Comparison of ENCODE assay signal across 17 cellular contexts in genomic region chr19:14477417-14478112, GRCh38. TPM values are rescaled to one million over a fixed set of nuclear protein-coding genes. Genes with fewer than 3 reads are reported as not detected.
DNase-seq lines count a peak whose midpoint lies in the region; ATAC-seq, FAIRE-seq and TF ChIP-seq lines count a peak whose summit lies in the region.
"Had no signal": no experiment of that assay in that cellular context is flagged by ENCODE, and none has a peak within 500 bp of the region (broad histone marks: within the 10 kb centered on the region; RNA-seq: fewer than 3 reads in every experiment).

No MANE protein-coding gene starts in this region.

- H3K27ac ChIP-seq in A549, result peak overlapping the region; percentile 40 to 84; a peak in 4 of 6 replicates
- peak overlapping the region; percentile 78 for H3K27ac ChIP-seq in RWPE1
- H3K27ac ChIP-seq in neural progenitor cell, result no peak overlapping the region
- H3K27ac ChIP-seq in OCI-LY7 (ENCODE audit: low read depth, low read length, poor library complexity, severe bottlenecking), result no peak overlapping the region
- H3K27ac ChIP-seq: thoracic aorta had no signal

- H3K79me2 ChIP-seq in neural progenitor cell (ENCODE audit: low read depth) (no peaks in the 10 kb centered on the region), OCI-LY7 (ENCODE audit: insufficient read depth, low read depth, low read length) (no peaks in the 10 kb centered on the region)

- 65% methylated on average over 8 of the region's 10 CpGs for WGBS in A549 (ENCODE audit: missing lambda C conversion rate)

- peak overlapping the region; percentile 61; the same call in 2 of the 3 replicates for H3K4me2 ChIP-seq in A549
- no peak overlapping the region for H3K4me2 ChIP-seq in neural progenitor cell
- H3K4me2 ChIP-seq in OCI-LY7 (ENCODE audit: low read length), result no peak overlapping the region

- no peak overlapping the region for H3K9ac ChIP-seq in neural progenitor cell

- no peak for DNase-seq in A549 (ENCODE audit: low read depth in 1 of 2, low spot score in 1 of 2)
- DNase-seq in RWPE1 (ENCODE audit: low spot score), result no peak
- DNase-seq in fibroblast of the conjunctiva (ENCODE audit: low read depth), result peak; percentile 50
- DNase-seq in neural progenitor cell (ENCODE audit: low spot score), result no peak
- DNase-seq in OCI-LY7 (ENCODE audit: low spot score), result no peak
- DNase-seq in GM12891 (ENCODE audit: insufficient read length, low spot score), result no peak
- DNase-seq in anterior cingulate cortex (lab: John Stamatoyannopoulos, UW), result no peak
- DNase-seq in activated CD4-positive, alpha-beta T cell treated with anti-CD3 and anti-CD28 coated beads for 1 hour, result no peak
- DNase-seq: activated CD4-positive, alpha-beta T cell treated with anti-CD3 and anti-CD28 coated beads, Interleukin-2, amount 10 ng/mL, durations not matched to agents 7 days and 5 days; H9; NCI-H2171 had no signal

- no peaks in the 10 kb centered on the region for H3K9me3 Mint-ChIP-seq in neural progenitor cell
- H3K9me3 Mint-ChIP-seq: activated CD4-positive, alpha-beta T cell treated with anti-CD3 and anti-CD28 coated beads, Interleukin-2, amount 10 ng/mL, durations not matched to agents 7 days and 5 days; activated naive CD4-positive, alpha-beta T cell treated with anti-CD3 and anti-CD28 coated beads, Interleukin-2, amount 50 U/mL, for 24 hours; H9; naive thymus-derived CD8-positive, alpha-beta T cell had no signal

- BruUV-seq in OCI-LY7 (replicated peaks; lab: Mats Ljungman, UMichigan), result no TSS peak

- H3K4me3 Mint-ChIP-seq in neural progenitor cell, result peak overlapping the region; percentile 48
- H3K4me3 Mint-ChIP-seq: activated CD4-positive, alpha-beta T cell treated with anti-CD3 and anti-CD28 coated beads, Interleukin-2, amount 10 ng/mL, durations not matched to agents 7 days and 5 days; activated naive CD4-positive, alpha-beta T cell treated with anti-CD3 and anti-CD28 coated beads, Interleukin-2, amount 50 U/mL, for 24 hours; H9 had no signal

- TF ChIP-seq RAD21 in A549 (conservative IDR thresholded peaks at IDR 0.05 in 1 of 2, IDR thresholded peaks at IDR 0.05 in 1 of 2), result no peak

- no peak for TF ChIP-seq CTCF in A549 (IDR thresholded peaks at IDR 0.05)
- no peak for TF ChIP-seq CTCF in RWPE1 (conservative IDR thresholded peaks at IDR 0.05; ENCODE audit: low read depth)
- TF ChIP-seq CTCF in neural progenitor cell (IDR thresholded peaks at IDR 0.05), result no peak
- no peak for TF ChIP-seq CTCF in OCI-LY7 (conservative IDR thresholded peaks at IDR 0.05; ENCODE audit: low read length)

- no peak for TF ChIP-seq POLR2A in A549 (IDR thresholded peaks at IDR 0.05; ENCODE audit: low read length)
- TF ChIP-seq POLR2A in GM12891 (IDR thresholded peaks at IDR 0.05; ENCODE audit: low read depth, low read length), result no peak

- intact Hi-C loops in OCI-LY7 (cut with micrococcal nuclease; ENCODE audit: unreplicated experiment), result no loop called here

- H3K36me3 Mint-ChIP-seq in neural progenitor cell, result peaks cover 6% of the 10 kb centered on the region
- H3K36me3 Mint-ChIP-seq: activated naive CD4-positive, alpha-beta T cell treated with anti-CD3 and anti-CD28 coated beads, Interleukin-2, amount 50 U/mL, for 24 hours had no signal

- H2AFZ ChIP-seq in neural progenitor cell (replicated peaks), result no peak overlapping the region
- no peak overlapping the region for H2AFZ ChIP-seq in OCI-LY7 (ENCODE audit: low read length)

- TF ChIP-seq EP300 in A549 (IDR thresholded peaks at IDR 0.05), result no peak

- no peak overlapping the region for H3K27ac Mint-ChIP-seq in neural progenitor cell
- H3K27ac Mint-ChIP-seq: activated CD4-positive, alpha-beta T cell treated with anti-CD3 and anti-CD28 coated beads, Interleukin-2, amount 10 ng/mL, durations not matched to agents 7 days and 5 days; activated naive CD4-positive, alpha-beta T cell treated with anti-CD3 and anti-CD28 coated beads, Interleukin-2, amount 50 U/mL, for 24 hours had no signal

- no peak for ATAC-seq in A549
- ATAC-seq: naive thymus-derived CD8-positive, alpha-beta T cell had no signal

- H3K9me3 ChIP-seq in A549 (no peaks in the 10 kb centered on the region), neural progenitor cell (ENCODE audit: low read depth) (no peaks in the 10 kb centered on the region), OCI-LY7 (ENCODE audit: low read length) (no peaks in the 10 kb centered on the region)
- H3K9me3 ChIP-seq: breast epithelium, right atrium auricular region, thoracic aorta had no signal

- H3K4me3 ChIP-seq in A549 (no peak overlapping the region), neural progenitor cell (no peak overlapping the region), OCI-LY7 (ENCODE audit: low read depth, low read length, poor library complexity, severe bottlenecking) (no peak overlapping the region)
- H3K4me3 ChIP-seq: lung, right atrium auricular region, thoracic aorta had no signal

- peaks cover 13% of the 10 kb centered on the region for H3K27me3 Mint-ChIP-seq in neural progenitor cell (ENCODE audit: insufficient read depth, low read depth)

- CTCF ChIA-PET in A549 (lab: Yijun Ruan, JAX) (interaction anchor here (1.0 to 4.6 kb wide), 6 partner anchors 9 to 63 kb away, joined by 4 to 22 read pairs (median 4); no protein-coding TSS in a partner anchor), RWPE1 (lab: Yijun Ruan, JAX) (interaction anchor here (0.5 to 1.0 kb wide), 6 partner anchors 12 to 1393 kb away, joined by 3 read pairs; partner anchors contain the start of gene NDUFB7), OCI-LY7 (lab: Charles Lee; ENCODE audit: unreplicated experiment) (no interaction called here)

- POLR2A ChIA-PET in A549 (lab: Yijun Ruan, JAX) (no interaction called here), RWPE1 (lab: Yijun Ruan, JAX; ENCODE audit: low non-redundant PET) (no interaction called here), OCI-LY7 (lab: Charles Lee) (no interaction called here)

- peaks cover 19% of the 10 kb centered on the region for H3K4me1 Mint-ChIP-seq in neural progenitor cell

- H3K36me3 ChIP-seq in neural progenitor cell (no peaks in the 10 kb centered on the region), OCI-LY7 (ENCODE audit: insufficient read depth, low read length) (no peaks in the 10 kb centered on the region)

- H3K27me3 ChIP-seq in neural progenitor cell, result peaks cover 2% of the 10 kb centered on the region

- H3F3A ChIP-seq in neural progenitor cell (ENCODE audit: low read depth), result peaks cover 10% of the 10 kb centered on the region

- peaks cover 32% of the 10 kb centered on the region for H3K4me1 ChIP-seq in A549
- peaks cover 21% of the 10 kb centered on the region for H3K4me1 ChIP-seq in neural progenitor cell
- H3K4me1 ChIP-seq in OCI-LY7 (ENCODE audit: insufficient read depth, low read length, poor library complexity, severe bottlenecking), result no peaks in the 10 kb centered on the region

- no peak for FAIRE-seq in A549 (lab: Jason Lieb, UNC)
- FAIRE-seq in GM12891 (lab: Jason Lieb, UNC), result no peak

- H3K9me2 ChIP-seq in OCI-LY7 (ENCODE audit: insufficient read depth, low read length), result no peaks in the 10 kb centered on the region

- H4K20me1 ChIP-seq in neural progenitor cell (ENCODE audit: low read depth) (peaks cover 24% of the 10 kb centered on the region), OCI-LY7 (ENCODE audit: insufficient read depth, low read length) (no peaks in the 10 kb centered on the region)

RNA-seq across cellular contexts. Expression of gene PTGER1, which starts 2.4 kb away (rescaled TPM):
- 0.06 TPM in 1 of 2 replicates, not detected in the other for polyA plus RNA-seq in A549 (2011; rRNA removed)
- polyA plus RNA-seq in A549 (2012; cell fraction: cytosol; rRNA removed), result 0.12 and 0.27 TPM in 2 replicates
- 0.21 and 0.70 TPM in 2 replicates for polyA plus RNA-seq in A549 (2012; cell fraction: nucleus; rRNA removed)
- polyA plus RNA-seq in A549 (2017; fragmentation: RNase III; extraction: RNeasy Plus Mini Kit Qiagen cat#74134 plus additional on column Dnase treatment), result 0.12 to 0.18 TPM (median 0.17 TPM) in 3 replicates
- polyA minus RNA-seq in A549 (2011; rRNA and poly(A)+ RNA removed), result not detected in 2 replicates
- total RNA-seq in neural progenitor cell (ENCODE audit: low replicate concordance), result not detected in 2 replicates
- total RNA-seq in OCI-LY7 (2014; rRNA removed; shearing (Covaris generic)), result not detected in 2 replicates
- 0.23 TPM in 1 of 2 replicates, not detected in the other for total RNA-seq in OCI-LY7 (2022)
- not detected for polyA plus RNA-seq in GM12891 (2012; ENCODE audit: low read depth, missing spikeins)
- total RNA-seq: naive thymus-derived CD8-positive, alpha-beta T cell; right atrium auricular region had no signal
- polyA plus RNA-seq: naive thymus-derived CD8-positive, alpha-beta T cell had no signal

RNA-seq across cellular contexts. Expression of gene GIPC1, which starts 18.4 kb away (rescaled TPM):
- polyA plus RNA-seq in A549 (2011; rRNA removed) (41.4 and 52.9 TPM in 2 replicates), A549 (2017; fragmentation: RNase III; extraction: RNeasy Plus Mini Kit Qiagen cat#74134 plus additional on column Dnase treatment) (81.4 to 88.6 TPM (median 86.4 TPM) in 3 replicates)
- polyA plus RNA-seq in A549 (2012; cell fraction: cytosol; rRNA removed), result 99.5 and 148 TPM in 2 replicates
- 116 and 149 TPM in 2 replicates for polyA plus RNA-seq in A549 (2012; cell fraction: nucleus; rRNA removed)
- polyA minus RNA-seq in A549 (2011; rRNA and poly(A)+ RNA removed), result 27.3 and 33.1 TPM in 2 replicates
- total RNA-seq in neural progenitor cell (ENCODE audit: low replicate concordance) (23.6 and 83.6 TPM in 2 replicates), OCI-LY7 (2022) (37.6 and 38.3 TPM in 2 replicates)
- 18.5 and 26.9 TPM in 2 replicates for total RNA-seq in OCI-LY7 (2014; rRNA removed; shearing (Covaris generic))
- polyA plus RNA-seq in GM12891 (2012; ENCODE audit: low read depth, missing spikeins), result 10.4 TPM

RNA-seq across cellular contexts. Expression of gene DNAJB1, which starts 40.6 kb away (rescaled TPM):
- polyA plus RNA-seq in A549 (2011; rRNA removed) (124 and 126 TPM in 2 replicates), A549 (2017; fragmentation: RNase III; extraction: RNeasy Plus Mini Kit Qiagen cat#74134 plus additional on column Dnase treatment) (110 to 128 TPM (median 116 TPM) in 3 replicates)
- polyA plus RNA-seq in A549 (2012; cell fraction: cytosol; rRNA removed), result 119 and 126 TPM in 2 replicates
- polyA plus RNA-seq in A549 (2012; cell fraction: nucleus; rRNA removed), result 90.3 and 104 TPM in 2 replicates
- polyA minus RNA-seq in A549 (2011; rRNA and poly(A)+ RNA removed), result 85.5 and 90.5 TPM in 2 replicates
- total RNA-seq in neural progenitor cell (ENCODE audit: low replicate concordance) (61.4 and 61.9 TPM in 2 replicates), OCI-LY7 (2022) (51.7 and 63.7 TPM in 2 replicates)
- total RNA-seq in OCI-LY7 (2014; rRNA removed; shearing (Covaris generic)), result 62.9 and 76.7 TPM in 2 replicates
- polyA plus RNA-seq in GM12891 (2012; ENCODE audit: low read depth, missing spikeins), result 26.5 TPM

RNA-seq across cellular contexts. Expression of gene PKN1, which starts 44.5 kb away (rescaled TPM):
- polyA plus RNA-seq in A549 (2011; rRNA removed), result 26.5 and 33.4 TPM in 2 replicates
- 52.0 and 53.8 TPM in 2 replicates for polyA plus RNA-seq in A549 (2012; cell fraction: cytosol; rRNA removed)
- 57.1 and 61.2 TPM in 2 replicates for polyA plus RNA-seq in A549 (2012; cell fraction: nucleus; rRNA removed)
- 37.3 to 45.8 TPM (median 41.7 TPM) in 3 replicates for polyA plus RNA-seq in A549 (2017; fragmentation: RNase III; extraction: RNeasy Plus Mini Kit Qiagen cat#74134 plus additional on column Dnase treatment)
- polyA minus RNA-seq in A549 (2011; rRNA and poly(A)+ RNA removed), result 82.9 and 96.8 TPM in 2 replicates
- 29.0 and 98.6 TPM in 2 replicates for total RNA-seq in neural progenitor cell (ENCODE audit: low replicate concordance)
- 117 and 125 TPM in 2 replicates for total RNA-seq in OCI-LY7 (2014; rRNA removed; shearing (Covaris generic))
- total RNA-seq in OCI-LY7 (2022), result 233 and 246 TPM in 2 replicates
- 77.0 TPM for polyA plus RNA-seq in GM12891 (2012; ENCODE audit: low read depth, missing spikeins)

RNA-seq across cellular contexts. Expression of gene TECR, which starts 51.8 kb away (rescaled TPM):
- polyA plus RNA-seq in A549 (2011; rRNA removed), result 74.4 and 87.7 TPM in 2 replicates
- 109 and 151 TPM in 2 replicates for polyA plus RNA-seq in A549 (2012; cell fraction: cytosol; rRNA removed)
- polyA plus RNA-seq in A549 (2012; cell fraction: nucleus; rRNA removed), result 315 and 372 TPM in 2 replicates
- 118 to 149 TPM (median 139 TPM) in 3 replicates for polyA plus RNA-seq in A549 (2017; fragmentation: RNase III; extraction: RNeasy Plus Mini Kit Qiagen cat#74134 plus additional on column Dnase treatment)
- polyA minus RNA-seq in A549 (2011; rRNA and poly(A)+ RNA removed), result 239 and 266 TPM in 2 replicates
- 41.9 and 96.4 TPM in 2 replicates for total RNA-seq in neural progenitor cell (ENCODE audit: low replicate concordance)
- total RNA-seq in OCI-LY7 (2014; rRNA removed; shearing (Covaris generic)), result 52.3 and 81.4 TPM in 2 replicates
- 128 and 130 TPM in 2 replicates for total RNA-seq in OCI-LY7 (2022)
- polyA plus RNA-seq in GM12891 (2012; ENCODE audit: low read depth, missing spikeins), result 50.2 TPM

Comparison
In these comparisons a context has a peak if more than half of its experiments do, and no peak if none do; other contexts are left out.
1. H3K27ac ChIP-seq: peak in A549 (2 of 2) and RWPE1 (single experiment); none in neural progenitor cell (single experiment) and OCI-LY7 (single experiment).